Comparison of ENCODE assay signal across 22 cellular contexts in the genomic region with DNA sequence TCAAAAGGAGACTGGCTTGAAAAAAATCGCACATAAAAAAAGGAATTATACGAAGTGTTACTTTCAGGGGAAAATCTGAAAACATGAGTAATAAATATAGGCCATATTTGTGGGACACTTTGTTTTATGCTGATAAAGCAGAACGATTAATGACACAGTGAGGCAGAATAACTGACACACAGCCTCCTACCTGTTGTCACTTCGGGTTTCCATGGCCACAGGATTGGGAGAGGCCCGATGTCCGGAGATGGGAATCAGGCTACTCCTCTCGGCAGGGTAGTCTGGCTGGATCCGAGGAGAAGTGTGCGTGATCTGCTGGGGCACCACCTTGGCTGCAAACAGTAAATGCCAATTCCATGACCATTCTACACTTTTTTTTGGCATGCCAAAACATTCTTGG. TPM values are rescaled to one million over a fixed set of nuclear protein-coding genes. Genes with fewer than 3 reads are reported as not detected.
A peak's percentile ranks its signal among the peaks of the same experiment; 100 is the strongest.
DNase-seq lines count a peak whose midpoint lies in the region; ATAC-seq, FAIRE-seq and TF ChIP-seq lines count a peak whose summit lies in the region.
"Had no signal": no experiment of that assay in that cellular context is flagged by ENCODE, and none has a peak within 500 bp of the region (broad histone marks: within the 10 kb centered on the region; RNA-seq: fewer than 3 reads in every experiment).

No MANE protein-coding gene starts in this region.

- H3K4me1 ChIP-seq in HepG2 (ENCODE audit: insufficient read depth, low read length) (peaks cover 10% of the 10 kb centered on the region), right lobe of liver (no peaks in the 10 kb centered on the region), K562 (replicated peaks in 1 of 2; ENCODE audit: control insufficient read depth in 2 of 2, insufficient read depth in 2 of 2, low read length in 2 of 2) (no peaks in the 10 kb centered on the region), gastrocnemius medialis (peaks cover 0 to 5% of the 10 kb centered on the region in 2 donors)
- H3K4me1 ChIP-seq: BE2C, HAP-1 had no signal

- no peaks in the 10 kb centered on the region for H3K79me2 ChIP-seq in HepG2 (ENCODE audit: insufficient read depth, low read length)
- no peaks in the 10 kb centered on the region for H3K79me2 ChIP-seq in K562 (ENCODE audit: control insufficient read depth, insufficient read depth, low read length)

- 96% methylated on average over 9 of the region's 9 CpGs for WGBS in HepG2 (ENCODE audit: low lambda C conversion rate)
- 86% methylated on average over 4 of the region's 9 CpGs for WGBS in right lobe of liver (ENCODE audit: insufficient coverage, low coverage, low lambda C conversion rate, missing lambda C conversion rate)
- WGBS in K562 (ENCODE audit: insufficient coverage, low coverage, missing lambda C conversion rate) = 92% methylated on average over 9 of the region's 9 CpGs

- in situ Hi-C loops in HepG2 (cut with HindIII; ENCODE audit: extremely low pct_ligation_motif_present, low pct_unique_long_range_greater_than_20kb) = no loop called here
- in situ Hi-C loops in K562 (cut with MboI) = no loop called here
- in situ Hi-C loops in gastrocnemius medialis (cut with MboI; ENCODE audit: low sequenced_read_pairs in 4 of 4) = no loop called here

- H3K27ac ChIP-seq in HepG2 (ENCODE audit: extremely low read length, insufficient read depth, low read length) (no peak overlapping the region), right lobe of liver (no peak overlapping the region), K562 (ENCODE audit: extremely low read depth, low read depth, low read length) (no peak overlapping the region), gastrocnemius medialis (peak overlapping the region; percentile 6 to 65 (median 58))
- H3K27ac ChIP-seq: GM23248 had no signal

- TF ChIP-seq EP300 in HepG2 (IDR thresholded peaks at IDR 0.05; ENCODE audit: low read depth in 2 of 2, low read length in 2 of 2) = no peak
- no peak for TF ChIP-seq EP300 in HepG2 (CRISPR knock-in tag; IDR thresholded peaks at IDR 0.05; ENCODE audit: borderline replicate concordance)
- TF ChIP-seq EP300 in K562 (IDR thresholded peaks at IDR 0.05; ENCODE audit: low read length) = no peak

- H3K9me3 ChIP-seq in HepG2 (ENCODE audit: low read length) (no peaks in the 10 kb centered on the region), right lobe of liver (no peaks in the 10 kb centered on the region), K562 (replicated peaks; ENCODE audit: control insufficient read depth, insufficient read depth, low read depth, low read length) (no peaks in the 10 kb centered on the region), gastrocnemius medialis (no peaks in the 10 kb centered on the region)
- H3K9me3 ChIP-seq: BE2C, HAP-1 had no signal

- no peak for TF ChIP-seq POLR2A in HepG2 (IDR thresholded peaks at IDR 0.05; ENCODE audit: insufficient read depth in 1 of 2, low read depth in 2 of 2, low read length in 2 of 2)
- TF ChIP-seq POLR2A in right lobe of liver (IDR thresholded peaks at IDR 0.05) = no peak
- no peak for TF ChIP-seq POLR2A in K562 (conservative IDR thresholded peaks at IDR 0.05)
- no peak for TF ChIP-seq POLR2A in gastrocnemius medialis (IDR thresholded peaks at IDR 0.05)

- H3K4me2 ChIP-seq in HepG2 (ENCODE audit: low read depth, low read length) (no peak overlapping the region), K562 (ENCODE audit: insufficient read depth, low read length) (no peak overlapping the region)

- intact Hi-C loops in HepG2 (cut with micrococcal nuclease; ENCODE audit: unreplicated experiment) (loop anchor here (5.0 kb wide), 1 partner anchor 731 kb away; no protein-coding TSS in a partner anchor), right lobe of liver (cut with DNase I) (no loop called here), K562 (cut with micrococcal nuclease) (no loop called here), gastrocnemius medialis (cut with DNase I; ENCODE audit: low total_unique reads) (loop anchor here (5.0 kb wide), 1 partner anchor 44 kb away; no protein-coding TSS in a partner anchor)

- no TSS peak for BruUV-seq in HepG2 (replicated peaks; lab: Mats Ljungman, UMichigan)
- no TSS peak for BruUV-seq in K562 (replicated peaks; lab: Mats Ljungman, UMichigan)

- H3K4me3 ChIP-seq in HepG2 (replicated peaks in 1 of 3; ENCODE audit: insufficient read depth in 1 of 3, low read depth in 2 of 3, low read length in 3 of 3) (no peak overlapping the region), right lobe of liver (no peak overlapping the region), K562 (no peak overlapping the region), gastrocnemius medialis (no peak overlapping the region)
- H3K4me3 ChIP-seq: GM12878, GM23248, HAP-1 had no signal

- no peak overlapping the region for H3K9ac ChIP-seq in HepG2 (ENCODE audit: insufficient read depth, low read depth, low read length)
- H3K9ac ChIP-seq in K562 (ENCODE audit: insufficient read depth in 1 of 2, low read depth in 2 of 2, low read length in 2 of 2) = 0 out of 4 replicates have a peak overlapping the region, but pooled peaks of 1 of the 2 experiments have one; percentile 65
- H3K9ac ChIP-seq: GM23248 had no signal

- H3K27me3 ChIP-seq in HepG2 (ENCODE audit: control insufficient read depth in 1 of 2, insufficient read depth in 2 of 2, low read length in 2 of 2) (no peaks in the 10 kb centered on the region), right lobe of liver (no peaks in the 10 kb centered on the region), K562 (ENCODE audit: control insufficient read depth in 2 of 2, insufficient read depth in 2 of 2, low read length in 2 of 2) (no peaks in the 10 kb centered on the region), gastrocnemius medialis (no peaks in the 10 kb centered on the region)
- H3K27me3 ChIP-seq: BE2C had no signal

- POLR2A ChIA-PET in HepG2 (lab: Yijun Ruan, JAX) = no interaction called here
- POLR2A ChIA-PET in K562 (lab: Yijun Ruan, JAX) = interaction anchor here (0.6 kb wide), 1 partner anchor 113 kb away, joined by 3 read pairs; no protein-coding TSS in a partner anchor

- ATAC-seq in HepG2 = no peak
- ATAC-seq in right lobe of liver = no peak
- no peak for ATAC-seq in K562
- peak; percentile 37 to 56 for ATAC-seq in gastrocnemius medialis
- ATAC-seq: GM12878 had no signal

- no peak for TF ChIP-seq RAD21 in HepG2 (CRISPR knock-in tag; IDR thresholded peaks at IDR 0.05)
- TF ChIP-seq RAD21 in K562 (CRISPR knock-in tag; conservative IDR thresholded peaks at IDR 0.05 in 1 of 2, IDR thresholded peaks at IDR 0.05 in 1 of 2) = no peak

- CTCF ChIA-PET in HepG2 (lab: Yijun Ruan, JAX; ENCODE audit: low intra/inter-chr PET ratio, low total read pairs) = no interaction called here
- CTCF ChIA-PET in K562 (lab: Yijun Ruan, JAX; ENCODE audit: low intra/inter-chr PET ratio) = no interaction called here

- FAIRE-seq in HepG2 (lab: Jason Lieb, UNC) (no peak), K562 (lab: Jason Lieb, UNC) (no peak)
- FAIRE-seq: GM12878, GM19239 had no signal

- H4K20me1 ChIP-seq in HepG2 (ENCODE audit: insufficient read depth, low read length) (no peaks in the 10 kb centered on the region), K562 (replicated peaks; ENCODE audit: control insufficient read depth, insufficient read depth, low read length) (no peaks in the 10 kb centered on the region)

- no peak overlapping the region for H2AFZ ChIP-seq in HepG2 (ENCODE audit: low read length)
- no peak overlapping the region for H2AFZ ChIP-seq in K562 (ENCODE audit: low read depth, low read length)
- H2AFZ ChIP-seq: GM23248 had no signal

- H3K9me1 ChIP-seq in K562 (ENCODE audit: control insufficient read depth, insufficient read depth, low read length) = no peaks in the 10 kb centered on the region

- no peak for TF ChIP-seq CTCF in HepG2 (CRISPR knock-in tag; IDR thresholded peaks at IDR 0.05)
- TF ChIP-seq CTCF in right lobe of liver (IDR thresholded peaks at IDR 0.05) = no peak
- no peak for TF ChIP-seq CTCF in K562 (IDR thresholded peaks at IDR 0.05 in 2 of 3, conservative IDR thresholded peaks at IDR 0.05 in 1 of 3; ENCODE audit: insufficient read depth in 2 of 3, low read depth in 1 of 3, low read length in 3 of 3)
- TF ChIP-seq CTCF in gastrocnemius medialis (IDR thresholded peaks at IDR 0.05 in 4 of 5, conservative IDR thresholded peaks at IDR 0.05 in 1 of 5) = no peak

- H3K36me3 ChIP-seq in HepG2 (replicated peaks in 1 of 2; ENCODE audit: control insufficient read depth in 1 of 2, insufficient read depth in 2 of 2, low read length in 2 of 2) (peaks cover 43 to 81% of the 10 kb centered on the region in 2 experiments), right lobe of liver (peaks cover 0 to 76% (median 31%) of the 10 kb centered on the region in 4 donors), K562 (ENCODE audit: control insufficient read depth, insufficient read depth, low read length) (peaks cover 86% of the 10 kb centered on the region), gastrocnemius medialis (peaks cover 2 to 70% of the 10 kb centered on the region in 2 donors)
- H3K36me3 ChIP-seq: BE2C had no signal

- DNase-seq in HepG2 (ENCODE audit: low spot score) (no peak), right lobe of liver (no peak), K562 (ENCODE audit: extremely low read depth in 1 of 4, low spot score in 3 of 4) (no peak), gastrocnemius medialis (no peak), GM19240 (ENCODE audit: insufficient read length, low spot score) (no peak)
- DNase-seq in activated CD4-positive, alpha-beta T cell treated with anti-CD3 and anti-CD28 coated beads, Interleukin-2, amount 50 U/mL, for 48 hours = no peak
- DNase-seq in stimulated activated CD4-positive, alpha-beta T cell treated with anti-CD3 and anti-CD28 coated beads, Interleukin-2, amount 100 ng/mL, for 24 hours = no peak
- DNase-seq: 8988T; ACHN; BE2C; C1 segment of cervical spinal cord; CD4-positive, CD25-positive, alpha-beta regulatory T cell; CD8-positive, alpha-beta memory T cell; COR-L47; DMS 273 treated with DMSO at 0.1 percent for 48 hours; DMS53; DND-41; EL; GM23248 had no signal

RNA-seq across cellular contexts. Expression of gene SAP130, which starts 31.7 kb away (rescaled TPM):
- 11.1 and 14.5 TPM in 2 replicates for total RNA-seq in HepG2 (2016; rRNA removed; fragmentation: Illumina TruSeq; extraction: Trizol)
- total RNA-seq in HepG2 (2016; cell fraction: cytosol; rRNA removed; fragmentation: Illumina TruSeq; extraction: Trizol; ENCODE audit: low read depth) = 4.8 and 5.0 TPM in 2 replicates
- 9.6 and 12.8 TPM in 2 replicates for total RNA-seq in HepG2 (2016; cell fraction: insoluble cytoplasmic fraction; rRNA removed; fragmentation: Illumina TruSeq; extraction: Trizol)
- 9.9 and 10.8 TPM in 2 replicates for total RNA-seq in HepG2 (2016; cell fraction: membrane; rRNA removed; fragmentation: Illumina TruSeq; extraction: Trizol)
- total RNA-seq in HepG2 (2016; cell fraction: nucleus; rRNA removed; fragmentation: Illumina TruSeq; extraction: Trizol) = 9.9 and 12.6 TPM in 2 replicates
- 16.3 and 18.6 TPM in 2 replicates for polyA plus RNA-seq in HepG2 (2011; rRNA removed)
- 5.3 and 5.8 TPM in 2 replicates for polyA plus RNA-seq in HepG2 (2011; cell fraction: cytosol; rRNA removed)
- 20.4 and 27.2 TPM in 2 replicates for polyA plus RNA-seq in HepG2 (2011; cell fraction: nucleus; rRNA removed)
- polyA plus RNA-seq in HepG2 (2012) = 14.8 and 16.7 TPM in 2 replicates
- 2.2 and 2.7 TPM in 2 replicates for polyA plus RNA-seq in HepG2 (2016; cell fraction: cytosol; fragmentation: Illumina TruSeq; extraction: Trizol; ENCODE audit: low read depth)
- polyA plus RNA-seq in HepG2 (2016; cell fraction: insoluble cytoplasmic fraction; fragmentation: Illumina TruSeq; extraction: Trizol; ENCODE audit: low read depth) = 22.5 and 29.3 TPM in 2 replicates
- polyA plus RNA-seq in HepG2 (2016; cell fraction: membrane; fragmentation: Illumina TruSeq; extraction: Trizol; ENCODE audit: low read depth) = 7.3 and 8.9 TPM in 2 replicates
- polyA plus RNA-seq in HepG2 (2016; cell fraction: nucleus; fragmentation: Illumina TruSeq; extraction: Trizol; ENCODE audit: insufficient read depth, low read depth) = 20.0 and 21.0 TPM in 2 replicates
- polyA minus RNA-seq in HepG2 (2011; rRNA and poly(A)+ RNA removed; ENCODE audit: low replicate concordance) = 28.1 and 54.4 TPM in 2 replicates
- polyA minus RNA-seq in HepG2 (2011; cell fraction: cytosol; rRNA and poly(A)+ RNA removed) = 11.8 and 13.8 TPM in 2 replicates
- polyA minus RNA-seq in HepG2 (2011; cell fraction: nucleus; rRNA and poly(A)+ RNA removed) = 16.5 and 19.1 TPM in 2 replicates
- 10 to 100 TPM in 2 of 6 experiments, 1 to 10 TPM in 4; 5.0 to 11.5 (median 9.1) TPM for total RNA-seq in right lobe of liver
- 35.1 and 49.0 TPM in 2 replicates for total RNA-seq in K562 (2011; cell fraction: chromatin; rRNA removed; ENCODE audit: low replicate concordance)
- total RNA-seq in K562 (2011; cell fraction: nucleolus; rRNA removed) = 12.5 and 14.7 TPM in 2 replicates
- 14.4 and 18.8 TPM in 2 replicates for total RNA-seq in K562 (2011; cell fraction: nucleoplasm; rRNA removed)
- 4.5 and 6.9 TPM in 2 replicates for total RNA-seq in K562 (2014; rRNA removed)
- 8.2 TPM in 2 replicates for total RNA-seq in K562 (2014; rRNA removed; fragmentation: Illumina TruSeq; extraction: Trizol)
- total RNA-seq in K562 (2015; rRNA removed; fragmentation: Illumina TruSeq; extraction: Trizol) = 7.4 and 8.9 TPM in 2 replicates
- total RNA-seq in K562 (2021) = 29.5 and 33.4 TPM in 2 replicates
- polyA plus RNA-seq in K562 (2011; rRNA removed) = 6.0 and 20.8 TPM in 2 replicates
- polyA plus RNA-seq in K562 (2011; cell fraction: cytosol; rRNA removed) = 8.9 and 9.8 TPM in 2 replicates
- polyA plus RNA-seq in K562 (2011; cell fraction: nucleus; rRNA removed) = 19.3 and 28.1 TPM in 2 replicates
- 19.5 and 21.2 TPM in 2 replicates for polyA plus RNA-seq in K562 (2012)
- polyA plus RNA-seq in K562 (2014; fragmentation: Illumina TruSeq; extraction: Trizol) = 28.0 and 32.9 TPM in 2 replicates
- polyA plus RNA-seq in K562 (2014; fragmentation: Nextera tagmentation; extraction: Ambion mirVana) = 1 to 10 TPM; 5.8 to 7.3 TPM
- 7.9 and 8.0 TPM in 2 replicates for polyA plus RNA-seq in K562 (2014; rRNA removed)
- polyA minus RNA-seq in K562 (2011; rRNA and poly(A)+ RNA removed) = 12.7 and 14.3 TPM in 2 replicates
- 15.6 and 17.4 TPM in 2 replicates for polyA minus RNA-seq in K562 (2011; cell fraction: cytosol; rRNA and poly(A)+ RNA removed)
- 11.0 and 11.1 TPM in 2 replicates for polyA minus RNA-seq in K562 (2011; cell fraction: nucleus; rRNA and poly(A)+ RNA removed)
- 10 to 100 TPM; 10.1 to 16.2 (median 11.5) TPM for total RNA-seq in gastrocnemius medialis

Comparison
In these comparisons a context has a peak if more than half of its experiments do, and no peak if none do; other contexts are left out.
1. intact Hi-C loops: an anchor here in HepG2 (5.0 kb wide) and gastrocnemius medialis (5.0 kb wide); none called in right lobe of liver and K562.
2. ATAC-seq: peak in gastrocnemius medialis (2 of 2); none in HepG2 (single experiment), right lobe of liver (0 of 4) and K562 (single experiment).
3. H3K27ac ChIP-seq: peak in gastrocnemius medialis (4 of 4); none in HepG2 (single experiment), right lobe of liver (0 of 3) and K562 (single experiment).
4. Of the 241 proteins assayed by ChIP-seq in both HepG2 and K562: peak only in HepG2: none; only in K562: MAFG; in both: MAFF and MAFK; in neither: 238.